In the genomic region with DNA sequence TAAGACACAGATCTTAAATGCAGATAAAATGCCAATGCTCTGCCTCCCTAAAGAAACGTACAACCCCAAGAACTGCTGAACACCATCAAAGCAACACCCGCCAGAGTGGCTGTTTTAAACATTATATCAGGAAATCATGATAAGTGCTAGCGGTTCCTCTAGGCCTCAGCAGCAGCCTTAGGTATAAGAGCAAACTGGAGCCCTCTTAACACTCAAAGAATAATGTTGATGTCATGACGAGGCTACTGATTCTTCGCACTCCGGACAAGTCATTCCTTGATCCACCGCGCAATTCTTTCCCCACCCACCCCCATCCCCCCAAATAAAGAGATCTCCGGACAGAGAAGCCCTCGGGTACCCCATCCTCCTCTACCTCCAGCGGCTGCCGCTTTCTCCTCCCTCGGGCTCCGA, we compare ENCODE assay signal across 8 cellular contexts. TPM values are rescaled to one million over a fixed set of nuclear protein-coding genes. Genes with fewer than 3 reads are reported as not detected.
DNase-seq lines count a peak whose midpoint lies in the region; ATAC-seq and TF ChIP-seq lines count a peak whose summit lies in the region.

No MANE protein-coding gene starts in this region.

- H3K4me1 ChIP-seq in cardiac muscle cell (ENCODE audit: low read depth) (no peaks in the 10 kb centered on the region), RWPE2 (ENCODE audit: insufficient read depth, poor library complexity, severe bottlenecking) (peaks cover 19% of the 10 kb centered on the region), duodenal mucosa (ENCODE audit: control insufficient read depth in 1 of 2, insufficient read depth in 2 of 2, low read length in 2 of 2) (peaks cover 24% of the 10 kb centered on the region in 2 donors)

- DNase-seq in cardiac muscle cell (ENCODE audit: low read depth in 1 of 2, low spot score in 1 of 2) (peak; percentile 33 to 40), cardiac septum (ENCODE audit: low spot score) (no peak), RWPE2 (ENCODE audit: low spot score) (no peak), naive B cell (no peak), activated gamma-delta T cell (lab: John Stamatoyannopoulos, UW) (no peak)
- DNase-seq in stimulated activated CD4-positive, alpha-beta T cell treated with anti-CD3 and anti-CD28 coated beads, Interleukin-2, amount 100 ng/mL, for 48 hours, result no peak

- H3K36me3 ChIP-seq in cardiac muscle cell (no peaks in the 10 kb centered on the region), RWPE2 (ENCODE audit: low read depth) (no peaks in the 10 kb centered on the region), duodenal mucosa (ENCODE audit: control insufficient read depth in 1 of 2, insufficient read depth in 2 of 2, low read length in 2 of 2) (no peaks in the 10 kb centered on the region)

- no peaks in the 10 kb centered on the region for H3K36me3 Mint-ChIP-seq in naive B cell

- TF ChIP-seq CTCF in cardiac muscle cell (IDR thresholded peaks at IDR 0.05; ENCODE audit: low read depth, low read length), result no peak
- TF ChIP-seq CTCF in RWPE2 (IDR thresholded peaks at IDR 0.05; ENCODE audit: poor library complexity, severe bottlenecking), result no peak

- H3K27ac Mint-ChIP-seq in naive B cell, result peak overlapping the region; percentile 94 to 99 (median 96)

- no peaks in the 10 kb centered on the region for H3K9me3 ChIP-seq in cardiac muscle cell (ENCODE audit: low read depth)
- no peaks in the 10 kb centered on the region for H3K9me3 ChIP-seq in RWPE2 (ENCODE audit: severe bottlenecking)
- H3K9me3 ChIP-seq in duodenal mucosa (ENCODE audit: control insufficient read depth in 1 of 2, low read length in 2 of 2), result no peaks in the 10 kb centered on the region

- peaks cover 40 to 58% (median 44%) of the 10 kb centered on the region in 3 donors for H3K4me1 Mint-ChIP-seq in naive B cell

- H3K4me3 Mint-ChIP-seq in naive B cell, result peak overlapping the region; percentile 91 to 99 (median 98)

- H3K27me3 ChIP-seq in cardiac muscle cell (no peaks in the 10 kb centered on the region), RWPE2 (ENCODE audit: insufficient read depth, poor library complexity, severe bottlenecking) (no peaks in the 10 kb centered on the region), duodenal mucosa (ENCODE audit: control insufficient read depth in 1 of 2, insufficient read depth in 2 of 2, low read length in 2 of 2) (no peaks in the 10 kb centered on the region)

- H3K4me3 ChIP-seq in cardiac muscle cell, result peak overlapping the region; percentile 98
- peak overlapping the region; percentile 96 for H3K4me3 ChIP-seq in RWPE2 (ENCODE audit: severe bottlenecking)
- peak overlapping the region; percentile 84 to 90 for H3K4me3 ChIP-seq in duodenal mucosa (ENCODE audit: low read depth in 1 of 2, low read length in 2 of 2)

- H3K9ac ChIP-seq in duodenal mucosa (ENCODE audit: low read depth in 1 of 2, low read length in 2 of 2), result peak overlapping the region; percentile 67 to 76

- ATAC-seq in RWPE2 (ENCODE audit: low read depth), result no peak; the same call in 2 of the 3 replicates
- peak; percentile 4 for ATAC-seq in naive B cell (ENCODE audit: low read depth in 2 of 2)
- ATAC-seq in GM18868 (IDR thresholded peaks at IDR 0.05; ENCODE audit: unreplicated experiment), result no peak

- intact Hi-C loops in cardiac septum (cut with DNase I), result loop anchor here (2.0 to 10.0 kb wide), 4 partner anchors 119 to 725 kb away; a partner anchor contains a TSS

- H3K9me3 Mint-ChIP-seq in naive B cell, result no peaks in the 10 kb centered on the region

- H3K27ac ChIP-seq in cardiac muscle cell, result peak overlapping the region; percentile 88
- H3K27ac ChIP-seq in RWPE2 (ENCODE audit: poor library complexity, severe bottlenecking), result peak overlapping the region; percentile 75
- H3K27ac ChIP-seq in duodenal mucosa (ENCODE audit: low read depth, low read length), result peak overlapping the region; percentile 72

- no peaks in the 10 kb centered on the region for H3K27me3 Mint-ChIP-seq in naive B cell

RNA-seq across cellular contexts. Expression of a gene that starts 0.5 kb away (rescaled TPM):
- total RNA-seq in cardiac muscle cell (8.7 and 9.2 TPM in 2 replicates), cardiac septum (7.4 TPM)
- polyA plus RNA-seq in cardiac muscle cell (4.5 and 4.8 TPM in 2 replicates), naive B cell (ENCODE audit: low read depth in 6 of 6) (1 to 10 TPM; 3.1 to 8.4 (median 7.8) TPM)

RNA-seq across cellular contexts. Expression of a gene that starts 24.9 kb away (rescaled TPM):
- 39.9 and 45.7 TPM in 2 replicates for total RNA-seq in cardiac muscle cell
- polyA plus RNA-seq in cardiac muscle cell, result 78.7 and 101 TPM in 2 replicates
- 47.1 TPM for total RNA-seq in cardiac septum
- 10 to 100 TPM; 40.1 to 74.5 (median 49.2) TPM for polyA plus RNA-seq in naive B cell (ENCODE audit: low read depth in 6 of 6)

Comparison
In these comparisons a context has a peak if more than half of its experiments do, and no peak if none do; other contexts are left out.
1. DNase-seq: peak in cardiac muscle cell (2 of 2); none in cardiac septum (single experiment), RWPE2 (single experiment), naive B cell (single experiment), activated gamma-delta T cell (single experiment) and stimulated activated CD4-positive, alpha-beta T cell treated with anti-CD3 and anti-CD28 coated beads, Interleukin-2, amount 100 ng/mL, for 48 hours (0 of 2).
2. ATAC-seq: peak in naive B cell (2 of 2); none in RWPE2 (single experiment) and GM18868 (single experiment).
3. Peak in every context shown above with its lines, with median percentiles within 50 percentile points of each other: H3K27ac ChIP-seq and H3K4me3 ChIP-seq.